ENCODE assay signal across 16 cellular contexts in the genomic region with DNA sequence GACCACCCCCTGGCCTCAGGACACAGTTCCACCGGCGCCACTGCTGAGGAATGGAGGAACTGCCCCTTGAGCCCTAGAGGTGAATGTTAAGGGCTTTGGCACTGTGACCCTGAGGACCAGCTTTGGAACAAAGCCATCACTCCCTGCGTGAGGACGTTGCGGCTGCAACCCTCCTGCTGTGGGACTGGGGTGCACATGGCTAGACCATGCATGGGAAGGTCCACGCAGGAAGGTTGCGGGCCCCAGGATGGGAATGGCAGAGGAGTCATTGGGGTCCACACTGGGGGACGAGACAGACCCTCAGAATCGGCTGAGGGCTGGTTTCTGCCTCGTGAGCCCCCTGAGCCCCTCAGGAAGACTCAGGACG. TPM values are rescaled to one million over a fixed set of nuclear protein-coding genes. Genes with fewer than 3 reads are reported as not detected.
A peak's percentile ranks its signal among the peaks of the same experiment; 100 is the strongest.
DNase-seq lines count a peak whose midpoint lies in the region; ATAC-seq, FAIRE-seq and TF ChIP-seq lines count a peak whose summit lies in the region.
"Had no signal": no experiment of that assay in that cellular context is flagged by ENCODE, and none has a peak within 500 bp of the region (broad histone marks: within the 10 kb centered on the region; RNA-seq: fewer than 3 reads in every experiment).

No MANE protein-coding gene starts in this region.

- no peaks in the 10 kb centered on the region for H3K9me3 ChIP-seq in CD8-positive, alpha-beta memory T cell (ENCODE audit: low read length)
- H3K9me3 ChIP-seq: MG63 had no signal

- peaks cover 18% of the 10 kb centered on the region for H3K4me1 Mint-ChIP-seq in activated naive CD4-positive, alpha-beta T cell treated with anti-CD3 and anti-CD28 coated beads, Interleukin-2, amount 50 U/mL, for 24 hours
- H3K4me1 Mint-ChIP-seq in glutamatergic neuron (ENCODE audit: low read depth, unreplicated experiment), result peaks cover 19% of the 10 kb centered on the region
- peaks cover 21% of the 10 kb centered on the region for H3K4me1 Mint-ChIP-seq in stimulated activated effector memory CD8-positive, alpha-beta T cell treated with anti-CD3 and anti-CD28 coated beads, Interleukin-12 subunit alpha, Interleukin-12 subunit beta, amount 100 ng/mL, for 72 hours
- H3K4me1 Mint-ChIP-seq in CD8-positive, alpha-beta memory T cell, result peaks cover 8 to 25% (median 14%) of the 10 kb centered on the region in 3 donors

- peak overlapping the region; percentile 35 for H3K27ac Mint-ChIP-seq in activated naive CD4-positive, alpha-beta T cell treated with anti-CD3 and anti-CD28 coated beads, Interleukin-2, amount 50 U/mL, for 24 hours
- no peak overlapping the region for H3K27ac Mint-ChIP-seq in glutamatergic neuron (ENCODE audit: unreplicated experiment)
- H3K27ac Mint-ChIP-seq in stimulated activated effector memory CD8-positive, alpha-beta T cell treated with anti-CD3 and anti-CD28 coated beads, Interleukin-12 subunit alpha, Interleukin-12 subunit beta, amount 100 ng/mL, for 72 hours, result peak overlapping the region; percentile 50
- H3K27ac Mint-ChIP-seq in CD8-positive, alpha-beta memory T cell, result peak overlapping the region in 2 of 8 donors; percentile 83 to 90

- H3K27ac ChIP-seq in CD8-positive, alpha-beta memory T cell (ENCODE audit: low read depth, low read length), result no peak overlapping the region
- H3K27ac ChIP-seq: HL-60, KMS-11 had no signal

- H3K4me1 ChIP-seq in CD8-positive, alpha-beta memory T cell (ENCODE audit: insufficient read depth, low read length), result peaks cover 14% of the 10 kb centered on the region

- CTCF ChIA-PET in CD8-positive, alpha-beta memory T cell (lab: Charles Lee), result interaction anchor here (1.1 to 7.6 kb wide), 5 partner anchors 10 to 101 kb away, joined by 4 to 67 read pairs (median 4); no protein-coding TSS in a partner anchor

- TF ChIP-seq CTCF in glutamatergic neuron (IDR thresholded peaks at IDR 0.05; ENCODE audit: partially characterized antibody, unreplicated experiment), result no peak

- no peaks in the 10 kb centered on the region for H3K36me3 Mint-ChIP-seq in activated naive CD4-positive, alpha-beta T cell treated with anti-CD3 and anti-CD28 coated beads, Interleukin-2, amount 50 U/mL, for 24 hours
- peaks cover 5% of the 10 kb centered on the region for H3K36me3 Mint-ChIP-seq in glutamatergic neuron (ENCODE audit: unreplicated experiment)
- H3K36me3 Mint-ChIP-seq in stimulated activated effector memory CD8-positive, alpha-beta T cell treated with anti-CD3 and anti-CD28 coated beads, Interleukin-12 subunit alpha, Interleukin-12 subunit beta, amount 100 ng/mL, for 72 hours, result peaks cover 16% of the 10 kb centered on the region
- peaks cover 0 to 11% (median 1%) of the 10 kb centered on the region in 3 donors for H3K36me3 Mint-ChIP-seq in CD8-positive, alpha-beta memory T cell

- peaks cover 2% of the 10 kb centered on the region; the same call in 1 of the 2 replicates for H3K36me3 ChIP-seq in H7 (replicated peaks; ENCODE audit: control insufficient read depth, insufficient read depth, low read length)
- H3K36me3 ChIP-seq in CD8-positive, alpha-beta memory T cell (ENCODE audit: insufficient read depth, low read length), result no peaks in the 10 kb centered on the region
- H3K36me3 ChIP-seq: MG63 had no signal

- no peak overlapping the region for H3K4me3 ChIP-seq in H7 (ENCODE audit: insufficient read depth, low read depth, low read length)
- no peak overlapping the region for H3K4me3 ChIP-seq in CD8-positive, alpha-beta memory T cell (ENCODE audit: low read length)
- H3K4me3 ChIP-seq: MG63 had no signal

- POLR2A ChIA-PET in CD8-positive, alpha-beta memory T cell (lab: Charles Lee), result no interaction called here

- H3K4me3 Mint-ChIP-seq in activated naive CD4-positive, alpha-beta T cell treated with anti-CD3 and anti-CD28 coated beads, Interleukin-2, amount 50 U/mL, for 24 hours, result no peak overlapping the region
- no peak overlapping the region for H3K4me3 Mint-ChIP-seq in glutamatergic neuron (ENCODE audit: unreplicated experiment)
- H3K4me3 Mint-ChIP-seq in stimulated activated effector memory CD8-positive, alpha-beta T cell treated with anti-CD3 and anti-CD28 coated beads, Interleukin-12 subunit alpha, Interleukin-12 subunit beta, amount 100 ng/mL, for 72 hours, result no peak overlapping the region
- H3K4me3 Mint-ChIP-seq in CD8-positive, alpha-beta memory T cell, result peak overlapping the region in 2 of 7 donors; percentile 34 to 87

- ATAC-seq in stimulated activated effector memory CD8-positive, alpha-beta T cell treated with anti-CD3 and anti-CD28 coated beads, Interleukin-12 subunit alpha, Interleukin-12 subunit beta, amount 100 ng/mL, for 72 hours, result no peak

- no peaks in the 10 kb centered on the region for H3K9me3 Mint-ChIP-seq in activated naive CD4-positive, alpha-beta T cell treated with anti-CD3 and anti-CD28 coated beads, Interleukin-2, amount 50 U/mL, for 24 hours
- H3K9me3 Mint-ChIP-seq in glutamatergic neuron (ENCODE audit: unreplicated experiment), result peaks cover 20% of the 10 kb centered on the region
- no peaks in the 10 kb centered on the region for H3K9me3 Mint-ChIP-seq in stimulated activated effector memory CD8-positive, alpha-beta T cell treated with anti-CD3 and anti-CD28 coated beads, Interleukin-12 subunit alpha, Interleukin-12 subunit beta, amount 100 ng/mL, for 72 hours
- H3K9me3 Mint-ChIP-seq in CD8-positive, alpha-beta memory T cell, result no peaks in the 10 kb centered on the region

- DNase-seq in activated naive CD4-positive, alpha-beta T cell treated with anti-CD3 and anti-CD28 coated beads, Interleukin-2, amount 50 U/mL, for 16 hours, result no peak
- peak; percentile 65 for DNase-seq in H7
- DNase-seq in glutamatergic neuron, result peak; percentile 25
- no peak for DNase-seq in stimulated activated effector memory CD8-positive, alpha-beta T cell treated with anti-CD3 and anti-CD28 coated beads, Interleukin-12 subunit alpha, Interleukin-12 subunit beta, amount 100 ng/mL, for 72 hours (ENCODE audit: low spot score in 2 of 2)
- DNase-seq in 8988T, result no peak
- DNase-seq in RCC 7860 (ENCODE audit: low spot score), result no peak
- no peak for DNase-seq in CD8-positive, alpha-beta memory T cell
- DNase-seq: DMS79 treated with DMSO at 0.1 percent for 48 hours, GDM1, MG63, NCI-H1694, SHP77 treated with DMSO at 0.1 percent for 48 hours had no signal

- peaks cover 19% of the 10 kb centered on the region for H3K27me3 ChIP-seq in H7 (ENCODE audit: control insufficient read depth, insufficient read depth, low read length)
- H3K27me3 ChIP-seq in CD8-positive, alpha-beta memory T cell (ENCODE audit: insufficient read depth, low read length, poor library complexity, severe bottlenecking), result no peaks in the 10 kb centered on the region
- H3K27me3 ChIP-seq: MG63 had no signal

- FAIRE-seq in RCC 7860 (lab: Jason Lieb, UNC), result no peak
- FAIRE-seq: D721Med had no signal

- H3K27me3 Mint-ChIP-seq in activated naive CD4-positive, alpha-beta T cell treated with anti-CD3 and anti-CD28 coated beads, Interleukin-2, amount 50 U/mL, for 24 hours, result no peaks in the 10 kb centered on the region
- peaks cover 30% of the 10 kb centered on the region for H3K27me3 Mint-ChIP-seq in glutamatergic neuron (ENCODE audit: unreplicated experiment)
- peaks cover 0 to 3% of the 10 kb centered on the region in 2 donors for H3K27me3 Mint-ChIP-seq in CD8-positive, alpha-beta memory T cell

RNA-seq across cellular contexts. Expression of gene ADORA2A, which starts 6.4 kb away (rescaled TPM):
- 4.0 and 7.0 TPM in 2 replicates for total RNA-seq in H7 (2014; rRNA removed; shearing (Covaris generic))
- total RNA-seq in glutamatergic neuron (ENCODE audit: unreplicated experiment), result 15.9 TPM
- 10 to 100 TPM; 23.2 to 26.7 TPM for total RNA-seq in CD8-positive, alpha-beta memory T cell
- 89.6 TPM for polyA plus RNA-seq in CD8-positive, alpha-beta memory T cell

Comparison
In these comparisons a context has a peak if more than half of its experiments do, and no peak if none do; other contexts are left out.
1. DNase-seq: peak in H7 (single experiment) and glutamatergic neuron (single experiment); none in activated naive CD4-positive, alpha-beta T cell treated with anti-CD3 and anti-CD28 coated beads, Interleukin-2, amount 50 U/mL, for 16 hours (single experiment), stimulated activated effector memory CD8-positive, alpha-beta T cell treated with anti-CD3 and anti-CD28 coated beads, Interleukin-12 subunit alpha, Interleukin-12 subunit beta, amount 100 ng/mL, for 72 hours (0 of 2), 8988T (single experiment), RCC 7860 (single experiment) and CD8-positive, alpha-beta memory T cell (0 of 5).